ENCODE assay signal across 8 cellular contexts in the genomic region with DNA sequence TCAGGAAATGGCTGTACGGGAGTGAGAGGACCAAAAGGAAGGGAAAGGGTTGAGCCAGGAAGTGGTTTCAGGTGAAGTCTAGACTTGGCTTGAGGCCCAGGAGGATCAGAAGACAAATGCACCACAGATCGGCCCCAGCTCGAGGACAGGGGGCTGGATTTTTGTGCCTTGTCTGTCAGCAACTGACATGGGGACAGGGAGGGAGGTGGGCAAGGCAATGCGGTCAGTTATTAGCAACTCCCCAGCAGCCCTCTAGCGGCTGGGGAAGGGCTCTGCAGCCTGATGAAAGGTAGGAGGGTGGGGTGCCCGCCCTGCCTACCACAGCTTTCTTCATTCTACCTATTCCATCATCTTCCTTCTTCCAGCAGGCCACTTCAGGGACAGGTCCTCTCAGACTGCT. TPM values are rescaled to one million over a fixed set of nuclear protein-coding genes. Genes with fewer than 3 reads are reported as not detected.
DNase-seq lines count a peak whose midpoint lies in the region; ATAC-seq and TF ChIP-seq lines count a peak whose summit lies in the region.

No MANE protein-coding gene starts in this region.

- H3K27ac ChIP-seq in right cardiac atrium (ENCODE audit: low read length) = no peak overlapping the region

- H3K4me1 ChIP-seq in right cardiac atrium (ENCODE audit: control insufficient read depth, insufficient read depth, low read length) = no peaks in the 10 kb centered on the region

- CTCF ChIA-PET in activated B cell treated with CpG ODN at 0.5 μM for 24 hours (lab: Charles Lee) = interaction anchor here (1.0 kb wide), 1 partner anchor 189 kb away, joined by 3 read pairs; no protein-coding TSS in a partner anchor

- POLR2A ChIA-PET in activated B cell treated with CpG ODN at 0.5 μM for 24 hours (lab: Charles Lee) = no interaction called here

- no peak overlapping the region for H3K27ac Mint-ChIP-seq in activated B cell treated with CpG ODN at 0.5 μM for 24 hours
- H3K27ac Mint-ChIP-seq in stimulated activated memory B cell treated with anti-CD40 and anti-IgM and Interleukin-4, amounts not matched to agents 10 μg/mL and 1 μg/mL and 100 μg/mL, for 72 hours = no peak overlapping the region

- intact Hi-C loops in activated B cell treated with CpG ODN at 0.5 μM for 24 hours (cut with micrococcal nuclease) (loop anchor here (1.0 to 5.0 kb wide), 3 partner anchors 178 to 296 kb away; a partner anchor contains a TSS), right cardiac atrium (cut with DNase I) (loop anchor here in 3 of 4 donors (5.0 to 10.0 kb wide), 3 partner anchors 175 to 295 kb away; a partner anchor contains a TSS)

- H3K4me3 ChIP-seq in right cardiac atrium (ENCODE audit: low read length) = no peak overlapping the region

- ATAC-seq in GM21367 (IDR thresholded peaks at IDR 0.05; ENCODE audit: unreplicated experiment) (peak; percentile 77), activated B cell treated with CpG ODN at 0.5 μM for 24 hours (ENCODE audit: low read depth) (peak; percentile 66), right cardiac atrium (peak; percentile 76 to 84)
- ATAC-seq in stimulated activated memory B cell treated with anti-CD40 and anti-IgM and Interleukin-4, amounts not matched to agents 10 μg/mL and 1 μg/mL and 100 μg/mL, for 72 hours = peak; percentile 55

- H3K9me3 ChIP-seq in right cardiac atrium (ENCODE audit: control insufficient read depth, low read length) = no peaks in the 10 kb centered on the region

- peak; percentile 29 for DNase-seq in activated CD4-positive, alpha-beta T cell treated with anti-CD3 and anti-CD28 coated beads for 48 hours
- DNase-seq in activated CD4-positive, alpha-beta T cell treated with anti-CD3 and anti-CD28 coated beads, Interleukin-2, amount 50 U/mL, for 4 hours = no peak
- DNase-seq in HuH-7 (ENCODE audit: low spot score) = peak; percentile 58
- no peak for DNase-seq in activated B cell treated with CpG ODN at 0.5 μM for 24 hours
- peak; percentile 28 to 67 (median 47) for DNase-seq in right cardiac atrium
- DNase-seq in NCI-H526 treated with DMSO at 0.1 percent for 48 hours (lab: John Stamatoyannopoulos, UW) = no peak

- no peaks in the 10 kb centered on the region for H3K36me3 Mint-ChIP-seq in activated B cell treated with CpG ODN at 0.5 μM for 24 hours (ENCODE audit: low read depth)
- H3K36me3 Mint-ChIP-seq in stimulated activated memory B cell treated with anti-CD40 and anti-IgM and Interleukin-4, amounts not matched to agents 10 μg/mL and 1 μg/mL and 100 μg/mL, for 72 hours = no peaks in the 10 kb centered on the region

- peaks cover 3% of the 10 kb centered on the region for H3K4me1 Mint-ChIP-seq in activated B cell treated with CpG ODN at 0.5 μM for 24 hours
- H3K4me1 Mint-ChIP-seq in stimulated activated memory B cell treated with anti-CD40 and anti-IgM and Interleukin-4, amounts not matched to agents 10 μg/mL and 1 μg/mL and 100 μg/mL, for 72 hours = peaks cover 7% of the 10 kb centered on the region

- 39% methylated on average over 6 of the region's 6 CpGs for WGBS in right cardiac atrium

- H3K27me3 Mint-ChIP-seq in activated B cell treated with CpG ODN at 0.5 μM for 24 hours = peaks cover 15% of the 10 kb centered on the region
- peaks cover 20% of the 10 kb centered on the region for H3K27me3 Mint-ChIP-seq in stimulated activated memory B cell treated with anti-CD40 and anti-IgM and Interleukin-4, amounts not matched to agents 10 μg/mL and 1 μg/mL and 100 μg/mL, for 72 hours

- peak; percentile 33 for TF ChIP-seq CTCF in activated B cell treated with CpG ODN at 0.5 μM for 24 hours (IDR thresholded peaks at IDR 0.05)

- H3K4me3 Mint-ChIP-seq in activated B cell treated with CpG ODN at 0.5 μM for 24 hours = no peak overlapping the region
- H3K4me3 Mint-ChIP-seq in stimulated activated memory B cell treated with anti-CD40 and anti-IgM and Interleukin-4, amounts not matched to agents 10 μg/mL and 1 μg/mL and 100 μg/mL, for 72 hours = no peak overlapping the region

- no peaks in the 10 kb centered on the region for H3K27me3 ChIP-seq in right cardiac atrium (ENCODE audit: control insufficient read depth, insufficient read depth)

- no peaks in the 10 kb centered on the region for H3K9me3 Mint-ChIP-seq in activated B cell treated with CpG ODN at 0.5 μM for 24 hours
- H3K9me3 Mint-ChIP-seq in stimulated activated memory B cell treated with anti-CD40 and anti-IgM and Interleukin-4, amounts not matched to agents 10 μg/mL and 1 μg/mL and 100 μg/mL, for 72 hours = peaks cover 3% of the 10 kb centered on the region

RNA-seq across cellular contexts. Expression of a gene that starts 50.0 kb away (rescaled TPM):
- total RNA-seq in activated B cell treated with CpG ODN at 0.5 μM for 24 hours (not detected in 2 replicates), right cardiac atrium (under 1 TPM in 3 of 4 donors, not detected in 1; 0.31 to 0.50 (median 0.42) TPM)
- polyA plus RNA-seq in right cardiac atrium = 0.52 TPM

Comparison
In these comparisons a context has a peak if more than half of its experiments do, and no peak if none do; other contexts are left out.
1. DNase-seq: peak in activated CD4-positive, alpha-beta T cell treated with anti-CD3 and anti-CD28 coated beads for 48 hours (single experiment), HuH-7 (single experiment) and right cardiac atrium (3 of 3); none in activated CD4-positive, alpha-beta T cell treated with anti-CD3 and anti-CD28 coated beads, Interleukin-2, amount 50 U/mL, for 4 hours (0 of 2), activated B cell treated with CpG ODN at 0.5 μM for 24 hours (single experiment) and NCI-H526 treated with DMSO at 0.1 percent for 48 hours (single experiment).
2. Peak in every context shown above with its lines, with median percentiles within 50 percentile points of each other: ATAC-seq.